ENCODE assay signal across 17 cellular contexts in the genomic region with DNA sequence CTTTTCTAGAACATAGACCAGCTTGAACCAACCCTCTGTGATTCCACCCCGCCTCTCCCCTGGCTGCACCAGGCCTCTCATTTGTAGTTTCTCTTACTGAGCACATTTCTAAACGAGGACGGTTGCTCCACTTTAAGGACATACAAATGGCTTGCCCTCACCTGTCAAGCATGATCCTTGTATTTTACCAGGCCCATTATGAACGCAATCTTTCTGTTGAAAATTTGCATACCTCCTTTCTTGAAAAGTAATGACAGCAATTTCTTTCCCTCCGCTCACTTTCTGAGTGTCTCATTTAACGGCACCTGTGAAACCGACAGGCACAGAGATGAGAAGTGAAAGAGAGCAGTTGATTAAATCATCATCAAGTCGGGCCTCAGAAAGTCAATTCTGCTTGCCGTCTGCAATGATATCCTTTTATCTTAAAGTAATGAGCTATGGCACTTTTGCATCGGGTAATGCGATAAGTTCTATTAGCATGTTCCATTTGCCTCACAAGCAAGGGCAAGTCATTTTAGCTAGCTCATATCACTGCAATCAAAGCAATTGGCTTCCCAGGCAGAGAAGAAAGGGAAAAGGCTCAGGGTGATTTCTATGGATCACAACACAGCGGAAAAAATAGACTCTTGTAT.
DNase-seq lines count a peak whose midpoint lies in the region; ATAC-seq lines count a peak whose summit lies in the region.
"Had no signal": no experiment of that assay in that cellular context is flagged by ENCODE, and none has a peak within 500 bp of the region (broad histone marks: within the 10 kb centered on the region; RNA-seq: fewer than 3 reads in every experiment).

No MANE protein-coding gene starts in this region.

- DNase-seq in NOMO-1 treated with DMSO at 0.1 percent for 48 hours (lab: John Stamatoyannopoulos, UW; ENCODE audit: unreplicated experiment) (peak; percentile 12), NOMO-1 treated with dmso at 0.1 percent for 144 hours (lab: John Stamatoyannopoulos, UW; ENCODE audit: unreplicated experiment) (no peak), NCI-H2107 (lab: John Stamatoyannopoulos, UW) (peak; percentile 68), T1000 (lab: John Stamatoyannopoulos, UW) (no peak)
- DNase-seq in stimulated activated naive CD4-positive, alpha-beta T cell (lab: John Stamatoyannopoulos, UW), result no peak
- DNase-seq: 8988T; activated CD4-positive, alpha-beta T cell treated with anti-CD3 and anti-CD28 coated beads for 1 hour; activated CD8-positive, alpha-beta memory T cell treated with anti-CD3 and anti-CD28 coated beads, Interleukin-2, amount 50 U/mL, for 4 hours; DMS53; H7; NCI-H510A; stimulated activated CD4-positive, alpha-beta T cell treated with anti-CD3 and anti-CD28 coated beads, Interleukin-4, amount 100 ng/mL, for 4 hours; tibial artery had no signal

- ATAC-seq in HG02870 (IDR thresholded peaks at IDR 0.05; ENCODE audit: unreplicated experiment) (peak; percentile 89), GM18861 (IDR thresholded peaks at IDR 0.05; ENCODE audit: unreplicated experiment) (no peak), HG02678 (IDR thresholded peaks at IDR 0.05; ENCODE audit: unreplicated experiment) (no peak)
- ATAC-seq: K562 had no signal

Comparison
In these comparisons a context has a peak if more than half of its experiments do, and no peak if none do; other contexts are left out.
1. DNase-seq: peak in NOMO-1 treated with DMSO at 0.1 percent for 48 hours (single experiment) and NCI-H2107 (single experiment); none in NOMO-1 treated with dmso at 0.1 percent for 144 hours (single experiment), T1000 (single experiment) and stimulated activated naive CD4-positive, alpha-beta T cell (0 of 6).